In genomic region chr1:160284220-160284781, GRCh38 we compare ENCODE assay signal across 8 cellular contexts. TPM values are rescaled to one million over a fixed set of nuclear protein-coding genes. Genes with fewer than 3 reads are reported as not detected.
A peak's percentile ranks its signal among the peaks of the same experiment; 100 is the strongest.
DNase-seq lines count a peak whose midpoint lies in the region; ATAC-seq and TF ChIP-seq lines count a peak whose summit lies in the region.

No MANE protein-coding gene starts in this region.

- H3K27ac ChIP-seq in SJSA1 (peak overlapping the region; percentile 40), coronary artery (peak overlapping the region; percentile 75 to 87), liver (ENCODE audit: low read depth in 1 of 2, low read length in 2 of 2) (peak overlapping the region; percentile 84), temporal lobe (ENCODE audit: low read depth, low read length) (peak overlapping the region; percentile 63)

- peak overlapping the region; percentile 78 to 91 for H3K9ac ChIP-seq in liver (ENCODE audit: low read depth in 1 of 2, low read length in 2 of 2)

- no peak for TF ChIP-seq CTCF in coronary artery (IDR thresholded peaks at IDR 0.05)
- no peak for TF ChIP-seq CTCF in liver (IDR thresholded peaks at IDR 0.05; ENCODE audit: low read depth, low read length, missing input control)

- H3K4me1 ChIP-seq in SJSA1 (replicated peaks) (peaks cover 8% of the 10 kb centered on the region), liver (ENCODE audit: control insufficient read depth in 4 of 4, insufficient read depth in 4 of 4, low read length in 3 of 4) (peaks cover 5 to 33% (median 30%) of the 10 kb centered on the region in 4 donors)

- WGBS in liver, result under 1% methylated on average over 15 of the region's 15 CpGs

- H3K9me3 ChIP-seq in SJSA1 (replicated peaks) (no peaks in the 10 kb centered on the region), liver (ENCODE audit: control insufficient read depth in 4 of 4, low read length in 3 of 4) (no peaks in the 10 kb centered on the region)

- H3K36me3 ChIP-seq in SJSA1 (peaks cover 50% of the 10 kb centered on the region), liver (ENCODE audit: control insufficient read depth in 4 of 4, insufficient read depth in 3 of 4, low read depth in 1 of 4, low read length in 3 of 4) (peaks cover 7 to 38% (median 36%) of the 10 kb centered on the region in 4 donors)

- H3K4me3 ChIP-seq in SJSA1 (peak overlapping the region; percentile 65), coronary artery (peak overlapping the region; percentile 93), liver (ENCODE audit: low read depth in 1 of 3, low read length in 3 of 3) (peak overlapping the region; percentile 69 to 82 (median 76))

- TF ChIP-seq RAD21 in liver (IDR thresholded peaks at IDR 0.05), result peak; percentile 47 to 66

- peak; percentile 24 for ATAC-seq in HG03045 (IDR thresholded peaks at IDR 0.05; ENCODE audit: unreplicated experiment)

- DNase-seq in SIG-M5 treated with dmso at 0.1 percent for 504 hours (lab: John Stamatoyannopoulos, UW; ENCODE audit: unreplicated experiment), result peak; percentile 86
- DNase-seq in SIG-M5 (lab: John Stamatoyannopoulos, UW), result no peak
- peak in 1 of 2 experiments; percentile 62 for DNase-seq in SJSA1 (ENCODE audit: low read depth in 1 of 2, low spot score in 2 of 2)
- no peak for DNase-seq in coronary artery (ENCODE audit: low spot score)
- no peak for DNase-seq in NCI-H2171 (lab: John Stamatoyannopoulos, UW)

- H3K27me3 ChIP-seq in SJSA1 (replicated peaks) (no peaks in the 10 kb centered on the region), liver (ENCODE audit: control insufficient read depth in 4 of 4, insufficient read depth in 4 of 4, low read length in 3 of 4) (no peaks in the 10 kb centered on the region)

TF ChIP-seq in liver, 16 proteins besides CTCF, POLR2A, EP300 and RAD21:
- peak; percentile 67 to 85 for TF ChIP-seq HNF4A (conservative IDR thresholded peaks at IDR 0.05)
- TF ChIP-seq REST (IDR thresholded peaks at IDR 0.05), result peak; percentile 87
- TF ChIP-seq HNF4G (IDR thresholded peaks at IDR 0.05), result no peak
- peak in 1 of 2 donors; percentile 21 for TF ChIP-seq EGR1 (IDR thresholded peaks at IDR 0.05; ENCODE audit: low read depth in 2 of 2)
- peak; percentile 98 for TF ChIP-seq TAF1 (conservative IDR thresholded peaks at IDR 0.05)
- peak; percentile 77 for TF ChIP-seq ZBTB33 (IDR thresholded peaks at IDR 0.05)
- peak; percentile 91 to 94 for TF ChIP-seq RXRA (IDR thresholded peaks at IDR 0.05)
- TF ChIP-seq FOXA1 (IDR thresholded peaks at IDR 0.05), result peak; percentile 45
- TF ChIP-seq YY1 (IDR thresholded peaks at IDR 0.05), result no peak
- peak; percentile 22 to 83 for TF ChIP-seq JUND (IDR thresholded peaks at IDR 0.05)
- TF ChIP-seq, protein P1, sequence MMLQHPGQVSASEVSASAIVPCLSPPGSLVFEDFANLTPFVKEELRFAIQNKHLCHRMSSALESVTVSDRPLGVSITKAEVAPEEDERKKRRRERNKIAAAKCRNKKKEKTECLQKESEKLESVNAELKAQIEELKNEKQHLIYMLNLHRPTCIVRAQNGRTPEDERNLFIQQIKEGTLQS (IDR thresholded peaks at IDR 0.05), result no peak
- peak; percentile 69 for TF ChIP-seq FOXA2 (IDR thresholded peaks at IDR 0.05)
- no peak for TF ChIP-seq NR2F2 (IDR thresholded peaks at IDR 0.05)
- TF ChIP-seq SP1 (IDR thresholded peaks at IDR 0.05), result peak; percentile 85
- peak in 1 of 2 donors; percentile 69 for TF ChIP-seq GABPA (IDR thresholded peaks at IDR 0.05 in 1 of 2, conservative IDR thresholded peaks at IDR 0.05 in 1 of 2)
- TF ChIP-seq, protein P2, sequence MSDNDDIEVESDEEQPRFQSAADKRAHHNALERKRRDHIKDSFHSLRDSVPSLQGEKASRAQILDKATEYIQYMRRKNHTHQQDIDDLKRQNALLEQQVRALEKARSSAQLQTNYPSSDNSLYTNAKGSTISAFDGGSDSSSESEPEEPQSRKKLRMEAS (IDR thresholded peaks at IDR 0.05), result peak; percentile 54

RNA-seq across cellular contexts. Expression of gene PEX19, which starts 0.6 kb away (rescaled TPM):
- 51.9 and 61.0 TPM in 2 replicates for total RNA-seq in SJSA1 (2014; rRNA removed; shearing (Covaris generic))
- total RNA-seq in liver, result 10 to 100 TPM; 24.8 to 73.9 TPM
- 10 to 100 TPM; 33.3 to 54.1 TPM for polyA plus RNA-seq in liver
- total RNA-seq in temporal lobe, result 21.1 TPM

RNA-seq across cellular contexts. Expression of gene DCAF8, which starts 22.0 kb away (rescaled TPM):
- total RNA-seq in SJSA1 (2014; rRNA removed; shearing (Covaris generic)), result 37.5 and 45.8 TPM in 2 replicates
- 100 to 1,000 TPM in 1 of 2 donors, 10 to 100 TPM in 1; 80.3 to 199 TPM for total RNA-seq in liver
- 100 to 1,000 TPM in 1 of 2 donors, 10 to 100 TPM in 1; 84.5 to 120 TPM for polyA plus RNA-seq in liver
- total RNA-seq in temporal lobe, result 47.9 TPM

RNA-seq across cellular contexts. Expression of gene COPA, which starts 58.7 kb away (rescaled TPM):
- total RNA-seq in SJSA1 (2014; rRNA removed; shearing (Covaris generic)), result 162 and 191 TPM in 2 replicates
- total RNA-seq in liver, result 100 to 1,000 TPM in 1 of 2 donors, 10 to 100 TPM in 1; 92.7 to 145 TPM
- 10 to 100 TPM; 46.8 to 59.1 TPM for polyA plus RNA-seq in liver
- 121 TPM for total RNA-seq in temporal lobe

RNA-seq across cellular contexts. Expression of gene NCSTN, which starts 58.9 kb away (rescaled TPM):
- 48.4 and 58.5 TPM in 2 replicates for total RNA-seq in SJSA1 (2014; rRNA removed; shearing (Covaris generic))
- total RNA-seq in liver (10 to 100 TPM; 36.1 to 44.6 TPM), temporal lobe (72.5 TPM)
- 10 to 100 TPM; 32.2 to 39.0 TPM for polyA plus RNA-seq in liver
